ENCODE assay signal across 1 cellular context in the genomic region with DNA sequence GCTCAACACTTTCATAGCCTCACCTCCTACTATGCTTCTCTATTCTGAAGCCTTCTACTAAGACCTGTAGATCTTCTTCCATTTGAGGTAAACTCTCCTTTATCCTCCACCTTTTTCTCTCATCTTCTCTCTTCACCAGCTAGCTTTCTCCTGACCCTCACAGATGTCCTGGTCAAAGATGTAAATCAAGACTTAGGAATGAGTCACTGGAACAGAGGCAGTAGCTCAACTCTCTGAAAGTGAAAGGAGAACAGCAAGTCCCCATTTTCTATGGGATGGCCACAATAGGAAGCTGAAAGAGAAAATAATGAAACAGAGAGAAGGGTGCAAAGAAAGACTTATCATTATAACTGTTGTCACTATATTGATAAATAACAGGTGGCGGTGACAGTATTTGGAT.
TF ChIP-seq lines count a peak whose summit lies in the region.

No MANE protein-coding gene starts in this region.

TF ChIP-seq in SK-N-SH treated with all-trans-retinoic acid at 6 μM for 48 hours, 23 proteins besides CTCF, POLR2A, EP300 and RAD21 (continued from another document):
- no peak for TF ChIP-seq TCF4 (CRISPR knock-in tag; IDR thresholded peaks at IDR 0.05; ENCODE audit: borderline replicate concordance)
- TF ChIP-seq TSHZ2 (CRISPR knock-in tag; IDR thresholded peaks at IDR 0.05), result no peak
